In the genomic region with DNA sequence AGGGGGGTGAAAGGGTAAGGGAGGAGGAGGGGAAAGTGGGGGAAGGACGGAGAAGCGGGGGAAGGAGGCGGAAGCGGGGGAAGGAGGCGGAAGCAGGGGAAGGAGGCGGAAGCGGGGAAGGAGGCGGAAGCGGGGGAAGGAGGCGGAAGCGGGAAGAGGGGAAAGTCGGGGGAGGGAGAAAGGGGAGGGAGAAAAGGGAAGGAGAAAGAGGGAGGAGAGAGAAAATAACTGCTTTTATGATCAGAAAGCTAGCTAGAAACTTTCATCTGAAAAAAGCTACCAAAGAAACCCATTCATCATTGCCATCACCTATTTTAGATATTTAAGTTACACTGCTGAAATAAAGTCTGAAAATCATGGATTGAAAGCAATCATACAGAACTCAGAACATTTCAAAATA, we compare ENCODE assay signal across 3 cellular contexts.
A peak's percentile ranks its signal among the peaks of the same experiment; 100 is the strongest.
TF ChIP-seq lines count a peak whose summit lies in the region.

No MANE protein-coding gene starts in this region.

TF ChIP-seq in GM23338, 12 proteins besides CTCF, POLR2A, EP300 and RAD21 (continued from another document and continues in another):
- TF ChIP-seq, protein P1, sequence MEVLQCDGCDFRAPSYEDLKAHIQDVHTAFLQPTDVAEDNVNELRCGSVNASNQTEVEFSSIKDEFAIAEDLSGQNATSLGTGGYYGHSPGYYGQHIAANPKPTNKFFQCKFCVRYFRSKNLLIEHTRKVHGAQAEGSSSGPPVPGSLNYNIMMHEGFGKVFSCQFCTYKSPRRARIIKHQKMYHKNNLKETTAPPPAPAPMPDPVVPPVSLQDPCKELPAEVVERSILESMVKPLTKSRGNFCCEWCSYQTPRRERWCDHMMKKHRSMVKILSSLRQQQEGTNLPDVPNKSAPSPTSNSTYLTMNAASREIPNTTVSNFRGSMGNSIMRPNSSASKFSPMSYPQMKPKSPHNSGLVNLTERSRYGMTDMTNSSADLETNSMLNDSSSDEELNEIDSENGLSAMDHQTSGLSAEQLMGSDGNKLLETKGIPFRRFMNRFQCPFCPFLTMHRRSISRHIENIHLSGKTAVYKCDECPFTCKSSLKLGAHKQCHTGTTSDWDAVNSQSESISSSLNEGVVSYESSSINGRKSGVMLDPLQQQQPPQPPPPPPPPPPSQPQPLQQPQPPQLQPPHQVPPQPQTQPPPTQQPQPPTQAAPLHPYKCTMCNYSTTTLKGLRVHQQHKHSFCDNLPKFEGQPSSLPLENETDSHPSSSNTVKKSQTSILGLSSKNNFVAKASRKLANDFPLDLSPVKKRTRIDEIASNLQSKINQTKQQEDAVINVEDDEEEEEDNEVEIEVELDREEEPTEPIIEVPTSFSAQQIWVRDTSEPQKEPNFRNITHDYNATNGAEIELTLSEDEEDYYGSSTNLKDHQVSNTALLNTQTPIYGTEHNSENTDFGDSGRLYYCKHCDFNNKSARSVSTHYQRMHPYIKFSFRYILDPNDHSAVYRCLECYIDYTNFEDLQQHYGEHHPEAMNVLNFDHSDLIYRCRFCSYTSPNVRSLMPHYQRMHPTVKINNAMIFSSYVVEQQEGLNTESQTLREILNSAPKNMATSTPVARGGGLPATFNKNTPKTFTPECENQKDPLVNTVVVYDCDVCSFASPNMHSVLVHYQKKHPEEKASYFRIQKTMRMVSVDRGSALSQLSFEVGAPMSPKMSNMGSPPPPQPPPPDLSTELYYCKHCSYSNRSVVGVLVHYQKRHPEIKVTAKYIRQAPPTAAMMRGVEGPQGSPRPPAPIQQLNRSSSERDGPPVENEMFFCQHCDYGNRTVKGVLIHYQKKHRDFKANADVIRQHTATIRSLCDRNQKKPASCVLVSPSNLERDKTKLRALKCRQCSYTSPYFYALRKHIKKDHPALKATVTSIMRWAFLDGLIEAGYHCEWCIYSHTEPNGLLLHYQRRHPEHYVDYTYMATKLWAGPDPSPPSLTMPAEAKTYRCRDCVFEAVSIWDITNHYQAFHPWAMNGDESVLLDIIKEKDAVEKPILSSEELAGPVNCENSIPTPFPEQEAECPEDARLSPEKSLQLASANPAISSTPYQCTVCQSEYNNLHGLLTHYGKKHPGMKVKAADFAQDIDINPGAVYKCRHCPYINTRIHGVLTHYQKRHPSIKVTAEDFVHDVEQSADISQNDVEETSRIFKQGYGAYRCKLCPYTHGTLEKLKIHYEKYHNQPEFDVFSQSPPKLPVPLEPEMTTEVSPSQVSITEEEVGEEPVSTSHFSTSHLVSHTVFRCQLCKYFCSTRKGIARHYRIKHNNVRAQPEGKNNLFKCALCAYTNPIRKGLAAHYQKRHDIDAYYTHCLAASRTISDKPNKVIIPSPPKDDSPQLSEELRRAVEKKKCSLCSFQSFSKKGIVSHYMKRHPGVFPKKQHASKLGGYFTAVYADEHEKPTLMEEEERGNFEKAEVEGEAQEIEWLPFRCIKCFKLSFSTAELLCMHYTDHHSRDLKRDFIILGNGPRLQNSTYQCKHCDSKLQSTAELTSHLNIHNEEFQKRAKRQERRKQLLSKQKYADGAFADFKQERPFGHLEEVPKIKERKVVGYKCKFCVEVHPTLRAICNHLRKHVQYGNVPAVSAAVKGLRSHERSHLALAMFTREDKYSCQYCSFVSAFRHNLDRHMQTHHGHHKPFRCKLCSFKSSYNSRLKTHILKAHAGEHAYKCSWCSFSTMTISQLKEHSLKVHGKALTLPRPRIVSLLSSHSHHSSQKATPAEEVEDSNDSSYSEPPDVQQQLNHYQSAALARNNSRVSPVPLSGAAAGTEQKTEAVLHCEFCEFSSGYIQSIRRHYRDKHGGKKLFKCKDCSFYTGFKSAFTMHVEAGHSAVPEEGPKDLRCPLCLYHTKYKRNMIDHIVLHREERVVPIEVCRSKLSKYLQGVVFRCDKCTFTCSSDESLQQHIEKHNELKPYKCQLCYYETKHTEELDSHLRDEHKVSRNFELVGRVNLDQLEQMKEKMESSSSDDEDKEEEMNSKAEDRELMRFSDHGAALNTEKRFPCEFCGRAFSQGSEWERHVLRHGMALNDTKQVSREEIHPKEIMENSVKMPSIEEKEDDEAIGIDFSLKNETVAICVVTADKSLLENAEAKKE (CRISPR knock-in tag; IDR thresholded peaks at IDR 0.05) = no peak
- TF ChIP-seq NANOG (IDR thresholded peaks at IDR 0.05; ENCODE audit: borderline replicate concordance) (no peak), ZNF331 (CRISPR knock-in tag; IDR thresholded peaks at IDR 0.05; ENCODE audit: low read depth) (no peak)

TF ChIP-seq in HEK293, 187 proteins besides CTCF, POLR2A, EP300 and RAD21 (continued from another document):
- TF ChIP-seq EGR2 (tag by site-specific recombination; IDR thresholded peaks at IDR 0.05; ENCODE audit: low read depth) (peak; percentile 67), SP2 (tag by site-specific recombination; IDR thresholded peaks at IDR 0.05) (no peak), ZNF202 (tag by site-specific recombination; IDR thresholded peaks at IDR 0.05; ENCODE audit: borderline replicate concordance) (peak; percentile 82), ZNF433 (tag by site-specific recombination; IDR thresholded peaks at IDR 0.05; ENCODE audit: low read depth) (no peak)

TF ChIP-seq in HEK293T, 16 proteins besides CTCF, POLR2A, EP300 and RAD21 (continued from another document):
- TF ChIP-seq BHLHE40 (IDR thresholded peaks at IDR 0.05; ENCODE audit: borderline replicate concordance) (no peak), FOXA1 (IDR thresholded peaks at IDR 0.05) (no peak)
TF ChIP-seq in HEK293T: peak in this region for 0.
